Comparison of ENCODE assay signal across 1 cellular context in genomic region chr21:45417951-45418300, GRCh38.
TF ChIP-seq lines count a peak whose summit lies in the region.

No MANE protein-coding gene starts in this region.

TF ChIP-seq in HepG2, 621 proteins besides CTCF, POLR2A, EP300 and RAD21:
- TF ChIP-seq FOXC1 (CRISPR knock-in tag; IDR thresholded peaks at IDR 0.05; ENCODE audit: borderline replicate concordance), result no peak
- no peak for TF ChIP-seq ZNF446 (CRISPR knock-in tag; IDR thresholded peaks at IDR 0.05)
- TF ChIP-seq JUNB (CRISPR knock-in tag; IDR thresholded peaks at IDR 0.05; ENCODE audit: borderline replicate concordance), result no peak
- no peak for TF ChIP-seq SNAI1 (CRISPR knock-in tag; IDR thresholded peaks at IDR 0.05; ENCODE audit: borderline replicate concordance)
- no peak for TF ChIP-seq GATAD2A (CRISPR knock-in tag; IDR thresholded peaks at IDR 0.05)
- TF ChIP-seq ZBTB8A (CRISPR knock-in tag; IDR thresholded peaks at IDR 0.05; ENCODE audit: borderline replicate concordance, low read depth), result no peak
- TF ChIP-seq UBTF (CRISPR knock-in tag; IDR thresholded peaks at IDR 0.05), result no peak
- no peak for TF ChIP-seq ZNF788 (CRISPR knock-in tag; IDR thresholded peaks at IDR 0.05; ENCODE audit: borderline replicate concordance)
- no peak for TF ChIP-seq BORCS8-MEF2B (CRISPR knock-in tag; IDR thresholded peaks at IDR 0.05)
- TF ChIP-seq ZSCAN5A (CRISPR knock-in tag; IDR thresholded peaks at IDR 0.05; ENCODE audit: borderline replicate concordance), result no peak
- TF ChIP-seq POLR2AphosphoS2 (IDR thresholded peaks at IDR 0.05; ENCODE audit: low read depth, low read length), result no peak
- TF ChIP-seq MAFK (conservative IDR thresholded peaks at IDR 0.05 in 1 of 2, IDR thresholded peaks at IDR 0.05 in 1 of 2; ENCODE audit: low read length in 2 of 2), result no peak
- TF ChIP-seq POGK (CRISPR knock-in tag; conservative IDR thresholded peaks at IDR 0.05), result no peak
- TF ChIP-seq ZNF577 (CRISPR knock-in tag; IDR thresholded peaks at IDR 0.05; ENCODE audit: borderline replicate concordance, low read depth), result no peak
